ENCODE assay signal across 12 cellular contexts in the genomic region with DNA sequence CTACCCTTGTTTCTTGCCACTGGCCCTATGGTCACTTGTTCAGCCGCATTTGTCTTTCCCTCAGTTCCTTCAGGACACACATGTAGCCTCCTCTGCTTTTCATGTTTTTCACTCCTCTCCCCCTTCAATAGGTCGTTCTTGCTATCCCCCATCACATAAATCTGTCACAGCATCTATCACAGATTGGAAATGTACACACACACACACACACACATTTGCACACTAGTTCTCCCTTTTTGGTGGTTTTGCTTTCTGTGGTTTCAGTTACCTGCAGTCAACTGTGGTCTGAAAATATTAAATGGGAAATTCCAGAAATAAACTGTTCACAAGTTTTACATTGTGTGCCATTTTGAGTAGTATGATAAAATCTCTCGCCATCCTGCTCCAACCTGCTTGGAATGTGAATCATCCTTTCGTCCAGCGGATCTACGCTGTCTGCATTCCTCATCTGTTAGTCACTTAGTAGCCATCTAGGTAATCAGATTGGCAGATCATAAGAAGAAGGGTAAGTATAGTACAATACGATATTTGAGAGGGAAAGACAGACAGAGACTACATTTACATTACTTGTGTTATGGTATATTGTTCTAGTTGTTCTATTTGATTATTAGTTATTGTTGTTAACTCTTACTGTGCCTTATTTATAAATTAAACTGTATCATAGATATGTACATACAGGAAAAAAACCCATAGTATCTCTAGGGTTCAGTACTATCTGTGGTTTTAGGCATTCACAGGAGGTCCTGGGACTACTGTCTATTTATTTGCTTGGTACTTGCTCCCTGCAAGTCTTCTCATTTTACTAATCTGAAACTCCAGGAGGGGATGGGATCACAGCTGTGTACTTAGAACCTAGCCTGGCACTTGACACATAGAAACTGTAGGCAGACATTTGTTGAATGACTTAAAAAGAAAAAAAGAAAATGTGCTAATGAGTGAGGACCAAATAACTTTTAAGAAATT.
DNase-seq lines count a peak whose midpoint lies in the region; FAIRE-seq and TF ChIP-seq lines count a peak whose summit lies in the region.
"Had no signal": no experiment of that assay in that cellular context is flagged by ENCODE, and none has a peak within 500 bp of the region (broad histone marks: within the 10 kb centered on the region; RNA-seq: fewer than 3 reads in every experiment).

No MANE protein-coding gene starts in this region.

- peak overlapping the region; percentile 24 for H3K4me2 ChIP-seq in MM.1S (ENCODE audit: low read depth, low read length)
- peak overlapping the region; percentile 55 for H3K4me2 ChIP-seq in trophoblast cell (ENCODE audit: low read length)

- H3K27ac ChIP-seq in MM.1S (ENCODE audit: low read length) (no peak overlapping the region), trophoblast cell (ENCODE audit: low read depth, low read length) (peak overlapping the region; percentile 60), small intestine (ENCODE audit: low read depth in 1 of 2, low read length in 1 of 2) (no peak overlapping the region)
- H3K27ac ChIP-seq: ascending aorta had no signal

- no peaks in the 10 kb centered on the region for H3K79me2 ChIP-seq in MM.1S (ENCODE audit: low read length)
- H3K79me2 ChIP-seq in trophoblast cell (ENCODE audit: control insufficient read depth, insufficient read depth, low read length, poor library complexity): no peaks in the 10 kb centered on the region

- TF ChIP-seq CTCF in MM.1S (IDR thresholded peaks at IDR 0.05; ENCODE audit: low read length): no peak

- H4K12ac ChIP-seq in trophoblast cell (ENCODE audit: low read depth, low read length): no peak overlapping the region

- H4K91ac ChIP-seq in trophoblast cell (ENCODE audit: low read depth, low read length): peak overlapping the region; percentile 53

- H3K4me3 ChIP-seq in MM.1S (ENCODE audit: low read length) (no peak overlapping the region), trophoblast cell (ENCODE audit: low read depth, low read length) (no peak overlapping the region), small intestine (ENCODE audit: low read depth in 1 of 2, low read length in 2 of 2) (no peak overlapping the region)
- H3K4me3 ChIP-seq: ascending aorta had no signal

- FAIRE-seq in small intestine (lab: Jason Lieb, UNC): no peak

- no peak overlapping the region for H3K18ac ChIP-seq in trophoblast cell (ENCODE audit: low read length)

- H3F3A ChIP-seq in MM.1S (ENCODE audit: insufficient read depth, low read length): peaks cover 10% of the 10 kb centered on the region; the same call in 1 of the 2 replicates

- peaks cover 9% of the 10 kb centered on the region; the same call in 1 of the 2 replicates for H3K4me1 ChIP-seq in ES-I3 (ENCODE audit: insufficient read depth, low read length)
- H3K4me1 ChIP-seq in MM.1S (ENCODE audit: low read length): peaks cover 19% of the 10 kb centered on the region
- peaks cover 3 to 9% of the 10 kb centered on the region in 2 experiments for H3K4me1 ChIP-seq in trophoblast cell (ENCODE audit: control insufficient read depth in 1 of 2, insufficient read depth in 2 of 2, low read length in 2 of 2)
- H3K4me1 ChIP-seq in small intestine (ENCODE audit: control insufficient read depth in 2 of 2, insufficient read depth in 1 of 2, low read depth in 1 of 2, low read length in 1 of 2): no peaks in the 10 kb centered on the region
- H3K4me1 ChIP-seq: ascending aorta had no signal

- H3K4ac ChIP-seq in trophoblast cell (ENCODE audit: low read depth, low read length): no peak overlapping the region

- H2AFZ ChIP-seq in MM.1S (ENCODE audit: low read length) (no peak overlapping the region), trophoblast cell (ENCODE audit: insufficient read depth, low read length, poor library complexity) (no peak overlapping the region)

- peak overlapping the region; percentile 18 for H3K14ac ChIP-seq in trophoblast cell (ENCODE audit: low read length)

- no peaks in the 10 kb centered on the region for H4K20me1 ChIP-seq in MM.1S (ENCODE audit: insufficient read depth, low read length)

- H3K9me3 ChIP-seq in ES-I3 (ENCODE audit: control insufficient read depth, insufficient read depth, low read length): no peaks in the 10 kb centered on the region
- H3K9me3 ChIP-seq in MM.1S (replicated peaks; ENCODE audit: insufficient read depth, low read length): no peaks in the 10 kb centered on the region
- no peaks in the 10 kb centered on the region for H3K9me3 ChIP-seq in trophoblast cell (ENCODE audit: insufficient read depth, low read depth, low read length)
- H3K9me3 ChIP-seq in small intestine (ENCODE audit: control insufficient read depth, low read depth): no peaks in the 10 kb centered on the region
- H3K9me3 ChIP-seq: ascending aorta had no signal

- H3K27me3 ChIP-seq in MM.1S (replicated peaks; ENCODE audit: insufficient read depth, low read length): no peaks in the 10 kb centered on the region
- no peaks in the 10 kb centered on the region for H3K27me3 ChIP-seq in trophoblast cell (ENCODE audit: insufficient read depth, low read length)
- H3K27me3 ChIP-seq in small intestine (ENCODE audit: control insufficient read depth in 2 of 2, insufficient read depth in 2 of 2, low read length in 2 of 2): no peaks in the 10 kb centered on the region
- H3K27me3 ChIP-seq: ascending aorta had no signal

- no peak overlapping the region for H2AK5ac ChIP-seq in trophoblast cell (ENCODE audit: low read length)

- peak overlapping the region; percentile 7; the same call in 1 of the 2 replicates for H3K9ac ChIP-seq in ES-I3 (ENCODE audit: low read depth, low read length)
- no peak overlapping the region for H3K9ac ChIP-seq in MM.1S (ENCODE audit: low read length)
- H3K9ac ChIP-seq in trophoblast cell (ENCODE audit: low read length): no peak overlapping the region

- H3K79me1 ChIP-seq in trophoblast cell (ENCODE audit: low read length): peaks cover 5% of the 10 kb centered on the region

- H2BK5ac ChIP-seq in trophoblast cell (ENCODE audit: low read depth, low read length, poor library complexity): peak overlapping the region; percentile 42

- H3K23ac ChIP-seq in trophoblast cell (ENCODE audit: low read length): no peak overlapping the region

- H3K36me3 ChIP-seq in ES-I3 (ENCODE audit: insufficient read depth, low read length): no peaks in the 10 kb centered on the region
- H3K36me3 ChIP-seq in MM.1S (replicated peaks; ENCODE audit: insufficient read depth, low read length): no peaks in the 10 kb centered on the region
- H3K36me3 ChIP-seq in trophoblast cell (ENCODE audit: control insufficient read depth in 1 of 2, insufficient read depth in 2 of 2, low read length in 2 of 2): no peaks in the 10 kb centered on the region
- no peaks in the 10 kb centered on the region for H3K36me3 ChIP-seq in small intestine (ENCODE audit: control insufficient read depth in 2 of 2, insufficient read depth in 2 of 2, low read length in 2 of 2)
- H3K36me3 ChIP-seq: ascending aorta had no signal

- peak overlapping the region; percentile 75 for H2BK12ac ChIP-seq in trophoblast cell (ENCODE audit: low read length)

- H4K8ac ChIP-seq in trophoblast cell (ENCODE audit: low read depth, low read length): no peak overlapping the region

- DNase-seq in MM.1S (peak; percentile 49), dedifferentiated amniotic fluid mesenchymal stem cell (ENCODE audit: extremely low spot score) (peak; percentile 30), trophoblast cell (peak; percentile 73 to 91), hypothalamus (lab: John Stamatoyannopoulos, UW) (no peak), small intestine (no peak), GM19240 (ENCODE audit: insufficient read length, low spot score) (no peak), midbrain (lab: John Stamatoyannopoulos, UW) (no peak)
- DNase-seq: activated CD8-positive, alpha-beta T cell treated with anti-CD3 and anti-CD28 coated beads, Interleukin-2, amount 10 ng/mL, durations not matched to agents 7 days and 5 days; GDM1; hippocampal formation had no signal

- no peaks in the 10 kb centered on the region for H3K9me2 ChIP-seq in MM.1S (replicated peaks; ENCODE audit: insufficient read depth, low read length)

- no CpG with 5 or more reads among the region's 7 CpGs for WGBS in trophoblast cell (ENCODE audit: extremely low coverage, insufficient coverage, insufficient read length)
- WGBS in small intestine, 3 donors: 57 to 72% (median 61%) methylated on average over 7 of the region's 7 CpGs

- H2BK120ac ChIP-seq in trophoblast cell (ENCODE audit: insufficient read depth, low read length, poor library complexity): peak overlapping the region; percentile 58

Comparison
In these comparisons a context has a peak if more than half of its experiments do, and no peak if none do; other contexts are left out.
1. DNase-seq: peak in MM.1S (single experiment), dedifferentiated amniotic fluid mesenchymal stem cell (single experiment) and trophoblast cell (2 of 2); none in hypothalamus (0 of 51), small intestine (single experiment), GM19240 (single experiment) and midbrain (single experiment).